ENCODE assay signal across 11 cellular contexts in genomic region chr6:96980142-96980541, GRCh38. TPM values are rescaled to one million over a fixed set of nuclear protein-coding genes. Genes with fewer than 3 reads are reported as not detected.
"Had no signal": no experiment of that assay in that cellular context is flagged by ENCODE, and none has a peak within 500 bp of the region (broad histone marks: within the 10 kb centered on the region; RNA-seq: fewer than 3 reads in every experiment).

No MANE protein-coding gene starts in this region.

- FAIRE-seq: H1, H54 had no signal

- H3K9me3 Mint-ChIP-seq: H9, HFFc6 had no signal

- ATAC-seq: GM23338, HCT116 had no signal

- H3K36me3 ChIP-seq: HAP-1 had no signal

- H2AFZ ChIP-seq: GM23248, GM23338 had no signal

- H3K4me3 ChIP-seq: GM23248, GM23338, HAP-1 had no signal

- H3K9me3 ChIP-seq: HAP-1 had no signal

- H3K27ac ChIP-seq: GM23248 had no signal

- DNase-seq: GM23248, GOT3, H7, H9, HCEC 1CT, HFFc6 had no signal

- H3K9ac ChIP-seq: GM23248 had no signal

- H3K4me1 ChIP-seq: HAP-1 had no signal

- H3K4me3 Mint-ChIP-seq: GM23338, H9, HFFc6 had no signal

- H3K4me1 Mint-ChIP-seq: GM23338, H9 had no signal

- H3K4me2 ChIP-seq: GM23338 had no signal

- H3K27ac Mint-ChIP-seq: GM23338, H9, HFFc6 had no signal

RNA-seq across cellular contexts. Expression of gene KLHL32, which starts 55.6 kb away (rescaled TPM):
- total RNA-seq: GM23248, HFFc6 had no signal
